In genomic region chr9:134944351-134944802, GRCh38 we compare ENCODE assay signal across 16 cellular contexts. TPM values are rescaled to one million over a fixed set of nuclear protein-coding genes. Genes with fewer than 3 reads are reported as not detected.
DNase-seq lines count a peak whose midpoint lies in the region; ATAC-seq, FAIRE-seq and TF ChIP-seq lines count a peak whose summit lies in the region.
"Had no signal": no experiment of that assay in that cellular context is flagged by ENCODE, and none has a peak within 500 bp of the region (broad histone marks: within the 10 kb centered on the region; RNA-seq: fewer than 3 reads in every experiment).

No MANE protein-coding gene starts in this region.

- peaks cover 0 to 24% of the 10 kb centered on the region in 2 donors for H3K4me1 ChIP-seq in neuronal stem cell (ENCODE audit: control insufficient read depth in 2 of 2, insufficient read depth in 1 of 2, low read depth in 1 of 2, low read length in 2 of 2)
- no peaks in the 10 kb centered on the region for H3K4me1 ChIP-seq in small intestine (ENCODE audit: control insufficient read depth in 2 of 2, insufficient read depth in 1 of 2, low read depth in 1 of 2, low read length in 1 of 2)

- H2BK120ac ChIP-seq in neuronal stem cell (ENCODE audit: low read depth, low read length), result peak overlapping the region; percentile 84

- peaks cover 4% of the 10 kb centered on the region for H3K27me3 Mint-ChIP-seq in glutamatergic neuron (ENCODE audit: unreplicated experiment)
- H3K27me3 Mint-ChIP-seq: activated CD8-positive, alpha-beta memory T cell treated with anti-CD3 and anti-CD28 coated beads, Interleukin-2, amount 10 ng/mL, durations not matched to agents 7 days and 5 days had no signal

- H3K4me3 Mint-ChIP-seq in glutamatergic neuron (ENCODE audit: unreplicated experiment), result peak overlapping the region; percentile 60
- H3K4me3 Mint-ChIP-seq: activated CD8-positive, alpha-beta memory T cell treated with anti-CD3 and anti-CD28 coated beads, Interleukin-2, amount 10 ng/mL, durations not matched to agents 7 days and 5 days; CD8-positive, alpha-beta T cell; immature natural killer cell had no signal

- no peaks in the 10 kb centered on the region for H3K9me3 ChIP-seq in neuronal stem cell (replicated peaks in 1 of 2; ENCODE audit: control insufficient read depth in 2 of 2, insufficient read depth in 1 of 2, low read depth in 1 of 2, low read length in 2 of 2)
- H3K9me3 ChIP-seq in small intestine (ENCODE audit: control insufficient read depth, low read depth), result no peaks in the 10 kb centered on the region

- peak overlapping the region; percentile 95 for H3K27ac Mint-ChIP-seq in glutamatergic neuron (ENCODE audit: unreplicated experiment)
- H3K27ac Mint-ChIP-seq: activated CD8-positive, alpha-beta memory T cell treated with anti-CD3 and anti-CD28 coated beads, Interleukin-2, amount 10 ng/mL, durations not matched to agents 7 days and 5 days; activated naive CD4-positive, alpha-beta T cell treated with anti-CD3 and anti-CD28 coated beads, Interleukin-2, amount 50 U/mL, for 72 hours; CD8-positive, alpha-beta T cell; immature natural killer cell had no signal

- no peak for FAIRE-seq in small intestine (lab: Jason Lieb, UNC)
- FAIRE-seq: colon had no signal

- no peaks in the 10 kb centered on the region for H3K36me3 Mint-ChIP-seq in glutamatergic neuron (ENCODE audit: unreplicated experiment)
- H3K36me3 Mint-ChIP-seq: activated CD8-positive, alpha-beta memory T cell treated with anti-CD3 and anti-CD28 coated beads, Interleukin-2, amount 10 ng/mL, durations not matched to agents 7 days and 5 days; activated naive CD4-positive, alpha-beta T cell treated with anti-CD3 and anti-CD28 coated beads, Interleukin-2, amount 50 U/mL, for 72 hours; CD8-positive, alpha-beta T cell; immature natural killer cell had no signal

- peak overlapping the region; percentile 100 for H2BK15ac ChIP-seq in neuronal stem cell (ENCODE audit: low read length)

- H2BK12ac ChIP-seq in neuronal stem cell (ENCODE audit: low read length), result no peak overlapping the region

- DNase-seq in DMS79 treated with DMSO at 0.1 percent for 48 hours (lab: John Stamatoyannopoulos, UW) (peak; percentile 37), NCI-H524 treated with DMSO at 0.1 percent for 48 hours (lab: John Stamatoyannopoulos, UW) (peak; percentile 78), glutamatergic neuron (peak; percentile 75), neuronal stem cell (ENCODE audit: low spot score) (peak; percentile 44), T-helper 2 cell (no peak), Ammon's horn (ENCODE audit: low spot score) (no peak), small intestine (no peak)
- DNase-seq: activated CD8-positive, alpha-beta memory T cell treated with anti-CD3 and anti-CD28 coated beads, Interleukin-2, amount 10 ng/mL, durations not matched to agents 7 days and 5 days; CD8-positive, alpha-beta T cell; immature natural killer cell; NCI-H1105 had no signal

- H3K23ac ChIP-seq in neuronal stem cell (ENCODE audit: low read depth, low read length, poor library complexity), result no peak overlapping the region

- H3K79me1 ChIP-seq in neuronal stem cell (ENCODE audit: low read depth, low read length), result no peaks in the 10 kb centered on the region

- H3K4me3 ChIP-seq in neuronal stem cell (ENCODE audit: low read length in 2 of 2) (no peak overlapping the region), small intestine (ENCODE audit: low read depth in 1 of 2, low read length in 2 of 2) (no peak overlapping the region)
- H3K4me3 ChIP-seq: SK-N-MC had no signal

- H3K36me3 ChIP-seq in neuronal stem cell (replicated peaks in 1 of 2; ENCODE audit: control insufficient read depth in 2 of 2, insufficient read depth in 2 of 2, low read length in 2 of 2) (no peaks in the 10 kb centered on the region), small intestine (ENCODE audit: control insufficient read depth in 2 of 2, insufficient read depth in 2 of 2, low read length in 2 of 2) (no peaks in the 10 kb centered on the region)

- no peak overlapping the region for H3K9ac ChIP-seq in neuronal stem cell (ENCODE audit: low read depth, low read length, poor library complexity)

- peak overlapping the region; percentile 61 for H3K27ac ChIP-seq in neuronal stem cell (replicated peaks; ENCODE audit: low read length)
- H3K27ac ChIP-seq in small intestine (ENCODE audit: low read depth in 1 of 2, low read length in 1 of 2), result no peak overlapping the region
- H3K27ac ChIP-seq: SK-N-MC, VCaP had no signal

- no peak overlapping the region for H4K8ac ChIP-seq in neuronal stem cell (ENCODE audit: low read depth, low read length)

- peak overlapping the region; percentile 98 for H3K18ac ChIP-seq in neuronal stem cell (ENCODE audit: low read length)

- peak overlapping the region; percentile 95 for H3K4ac ChIP-seq in neuronal stem cell (ENCODE audit: low read length)

- ATAC-seq in HG02588 (IDR thresholded peaks at IDR 0.05; ENCODE audit: unreplicated experiment), result no peak
- ATAC-seq: activated CD8-positive, alpha-beta memory T cell treated with anti-CD3 and anti-CD28 coated beads, Interleukin-2, amount 10 ng/mL, durations not matched to agents 7 days and 5 days; activated naive CD4-positive, alpha-beta T cell treated with anti-CD3 and anti-CD28 coated beads, Interleukin-2, amount 50 U/mL, for 72 hours; CD8-positive, alpha-beta T cell had no signal

- peaks cover 8% of the 10 kb centered on the region for H3K9me3 Mint-ChIP-seq in glutamatergic neuron (ENCODE audit: unreplicated experiment)
- H3K9me3 Mint-ChIP-seq: activated naive CD4-positive, alpha-beta T cell treated with anti-CD3 and anti-CD28 coated beads, Interleukin-2, amount 50 U/mL, for 72 hours; CD8-positive, alpha-beta T cell; immature natural killer cell had no signal

- WGBS in neuronal stem cell (ENCODE audit: extremely low coverage in 2 of 2, insufficient read length in 2 of 2, insufficient replicate concordance in 1 of 2), 2 donors, result no CpG with 5 or more reads among the region's 14 CpGs
- WGBS in small intestine, 3 donors, result 25 to 37% (median 27%) methylated on average over 13 to 14 of the region's 14 CpGs

- H3K27me3 ChIP-seq in neuronal stem cell (ENCODE audit: control insufficient read depth in 3 of 3, insufficient read depth in 3 of 3, low read depth in 1 of 3, low read length in 3 of 3), result peaks cover 0 to 4% (median 0%) of the 10 kb centered on the region in 3 experiments
- no peaks in the 10 kb centered on the region for H3K27me3 ChIP-seq in small intestine (ENCODE audit: control insufficient read depth in 2 of 2, insufficient read depth in 2 of 2, low read length in 2 of 2)

- no peak overlapping the region for H4K91ac ChIP-seq in neuronal stem cell (ENCODE audit: low read depth, low read length, poor library complexity)

- H2BK5ac ChIP-seq in neuronal stem cell (ENCODE audit: low read length), result peak overlapping the region; percentile 96

- H3K4me1 Mint-ChIP-seq in glutamatergic neuron (ENCODE audit: low read depth, unreplicated experiment), result peaks cover 22% of the 10 kb centered on the region
- H3K4me1 Mint-ChIP-seq: activated CD8-positive, alpha-beta memory T cell treated with anti-CD3 and anti-CD28 coated beads, Interleukin-2, amount 10 ng/mL, durations not matched to agents 7 days and 5 days; immature natural killer cell had no signal

- peak overlapping the region; percentile 47 for H3K14ac ChIP-seq in neuronal stem cell (ENCODE audit: low read length)

- H2AK5ac ChIP-seq in neuronal stem cell (ENCODE audit: low read depth, low read length), result peak overlapping the region; percentile 100

- no peak overlapping the region for H3K4me2 ChIP-seq in neuronal stem cell (ENCODE audit: insufficient read depth, low read length, poor library complexity, severe bottlenecking)

- peak overlapping the region; percentile 49 for H2AFZ ChIP-seq in neuronal stem cell (ENCODE audit: low read length)

- no peak for TF ChIP-seq CTCF in glutamatergic neuron (IDR thresholded peaks at IDR 0.05; ENCODE audit: partially characterized antibody, unreplicated experiment)

RNA-seq across cellular contexts. Expression of gene FCN1, which starts 26.7 kb away (rescaled TPM):
- not detected for total RNA-seq in glutamatergic neuron (ENCODE audit: unreplicated experiment)
- polyA plus RNA-seq in neuronal stem cell (2013, experiment 1 of 2), result not detected
- polyA plus RNA-seq in neuronal stem cell (2013, experiment 2 of 2), result not detected
- under 1 TPM in 1 of 3 donors, not detected in 2; 0.94 TPM for polyA plus RNA-seq in small intestine
- total RNA-seq: activated CD8-positive, alpha-beta memory T cell treated with anti-CD3 and anti-CD28 coated beads, Interleukin-2, amount 10 ng/mL, durations not matched to agents 7 days and 5 days; activated naive CD4-positive, alpha-beta T cell treated with anti-CD3 and anti-CD28 coated beads, Interleukin-2, amount 50 U/mL, for 72 hours had no signal

Comparison
In these comparisons a context has a peak if more than half of its experiments do, and no peak if none do; other contexts are left out.
1. DNase-seq: peak in DMS79 treated with DMSO at 0.1 percent for 48 hours (single experiment), NCI-H524 treated with DMSO at 0.1 percent for 48 hours (single experiment), glutamatergic neuron (single experiment) and neuronal stem cell (single experiment); none in T-helper 2 cell (0 of 5), Ammon's horn (single experiment) and small intestine (single experiment).